1 cellular context compared by ENCODE assay signal in the genomic region with DNA sequence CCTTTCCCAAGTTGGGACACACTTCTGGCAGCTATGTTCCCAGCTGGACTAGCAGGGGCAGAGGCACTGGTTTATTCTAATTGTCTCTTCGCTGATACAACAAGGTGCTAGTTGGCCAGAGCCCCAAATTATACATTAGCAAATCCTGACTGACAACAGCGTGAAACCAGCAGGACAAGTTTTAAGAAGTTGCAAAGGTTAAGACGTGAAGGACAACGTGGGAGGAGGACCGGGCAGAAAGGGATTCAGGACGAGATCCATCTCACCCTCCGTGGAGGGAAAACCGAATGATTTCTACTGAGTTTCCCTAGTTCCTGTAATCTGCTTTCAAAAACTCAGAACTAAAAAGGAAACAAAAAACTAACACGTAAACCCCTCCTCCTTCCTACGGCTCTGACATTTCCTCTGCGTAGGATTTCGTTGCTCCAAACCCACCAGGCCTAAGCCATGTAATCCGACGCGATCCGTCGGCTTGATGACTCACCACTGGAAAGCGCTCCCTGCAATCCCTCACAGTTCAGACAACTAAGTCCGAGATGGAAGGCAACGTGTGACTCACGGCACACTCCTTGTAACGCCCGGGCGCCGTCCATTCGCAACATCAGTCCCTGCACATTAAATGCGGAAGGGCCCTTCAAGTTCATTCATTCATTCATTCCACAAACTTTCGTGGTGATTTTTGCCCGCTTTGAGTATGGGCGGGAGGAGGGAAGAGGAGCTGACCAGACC.
TF ChIP-seq lines count a peak whose summit lies in the region.

No MANE protein-coding gene starts in this region.

TF ChIP-seq in HepG2, 621 proteins besides CTCF, POLR2A, EP300 and RAD21 (continued from another document):
- no peak; the same call in 1 of the 2 replicates for TF ChIP-seq MEIS1 (CRISPR knock-in tag; IDR thresholded peaks at IDR 0.05; ENCODE audit: borderline replicate concordance)
- 0 out of 2 replicates have a peak, but pooled peaks have one; percentile 60 for TF ChIP-seq ZKSCAN8 (CRISPR knock-in tag; IDR thresholded peaks at IDR 0.05; ENCODE audit: borderline replicate concordance)
- TF ChIP-seq ZNF83 (CRISPR knock-in tag; IDR thresholded peaks at IDR 0.05; ENCODE audit: borderline replicate concordance): no peak
- no peak for TF ChIP-seq ZNF564 (CRISPR knock-in tag; IDR thresholded peaks at IDR 0.05)
- TF ChIP-seq RARG (CRISPR knock-in tag; IDR thresholded peaks at IDR 0.05; ENCODE audit: low read depth): no peak
- TF ChIP-seq PHF21A (CRISPR knock-in tag; IDR thresholded peaks at IDR 0.05): no peak; the same call in none of the 2 replicates
- TF ChIP-seq YY1 (IDR thresholded peaks at IDR 0.05; ENCODE audit: insufficient read depth, insufficient replicate concordance, low read depth, low read length): peak; percentile 10
